Comparison of ENCODE assay signal across 9 cellular contexts in the genomic region with DNA sequence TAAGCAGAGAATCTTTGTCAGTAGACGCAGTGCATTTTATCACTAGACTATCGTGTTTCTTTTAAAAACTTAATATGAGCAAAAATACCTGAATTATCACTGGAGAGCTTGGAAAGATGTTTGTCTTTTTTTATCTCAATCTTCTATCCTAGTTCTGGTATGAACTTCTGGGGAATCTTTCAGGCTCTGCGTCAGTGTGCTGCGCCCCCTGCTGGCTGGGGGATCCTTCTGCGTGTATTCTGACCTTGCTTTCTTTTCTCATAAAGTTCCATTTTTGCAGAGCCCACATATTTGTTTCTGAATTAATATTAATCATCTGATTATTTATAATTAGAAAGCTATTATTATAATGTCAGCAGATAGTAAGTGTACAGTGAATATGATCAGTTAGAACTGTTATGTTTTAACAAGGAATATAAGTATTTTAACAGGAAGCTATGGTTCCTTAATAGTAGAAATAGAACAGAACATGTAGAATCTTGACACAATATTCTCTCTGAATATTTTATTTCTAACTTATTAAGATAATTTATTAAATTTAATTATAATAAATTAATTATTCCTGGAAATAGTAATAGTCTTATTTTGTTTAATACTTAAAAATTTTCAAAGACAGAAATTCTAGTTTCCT.
DNase-seq lines count a peak whose midpoint lies in the region; ATAC-seq, FAIRE-seq and TF ChIP-seq lines count a peak whose summit lies in the region.
"Had no signal": no experiment of that assay in that cellular context is flagged by ENCODE, and none has a peak within 500 bp of the region (broad histone marks: within the 10 kb centered on the region; RNA-seq: fewer than 3 reads in every experiment).

No MANE protein-coding gene starts in this region.

- H3K9me3 ChIP-seq in T-helper 17 cell (ENCODE audit: control insufficient read depth, low read length, poor library complexity, severe bottlenecking) (no peaks in the 10 kb centered on the region), colonic mucosa (no peaks in the 10 kb centered on the region), thoracic aorta (no peaks in the 10 kb centered on the region)

- H3K27me3 Mint-ChIP-seq in T-helper 17 cell, result peaks cover 13% of the 10 kb centered on the region
- H3K27me3 Mint-ChIP-seq: CD8-positive, alpha-beta memory T cell had no signal

- H3K4me3 Mint-ChIP-seq in T-helper 17 cell, result no peak overlapping the region
- H3K4me3 Mint-ChIP-seq: CD8-positive, alpha-beta memory T cell had no signal

- no peak for FAIRE-seq in HTR-8/SVneo (lab: Jason Lieb, UNC)

- no peak overlapping the region for H3K9ac ChIP-seq in colonic mucosa (ENCODE audit: low read depth in 2 of 2, low read length in 2 of 2)

- TF ChIP-seq CTCF in colonic mucosa (IDR thresholded peaks at IDR 0.05), result peak; percentile 88
- TF ChIP-seq CTCF in thoracic aorta (IDR thresholded peaks at IDR 0.05), result peak; percentile 86

- H3K4me1 Mint-ChIP-seq in T-helper 17 cell, result no peaks in the 10 kb centered on the region
- H3K4me1 Mint-ChIP-seq: CD8-positive, alpha-beta memory T cell had no signal

- intact Hi-C loops in colonic mucosa (cut with DNase I), result loop anchor here (5.0 kb wide), 1 partner anchor 1313 kb away; no protein-coding TSS in a partner anchor

- H3K36me3 ChIP-seq in colonic mucosa (no peaks in the 10 kb centered on the region), thoracic aorta (no peaks in the 10 kb centered on the region)

- H3K36me3 Mint-ChIP-seq in T-helper 17 cell (ENCODE audit: low read depth), result no peaks in the 10 kb centered on the region
- H3K36me3 Mint-ChIP-seq: CD8-positive, alpha-beta memory T cell had no signal

- no peak overlapping the region for H3K4me3 ChIP-seq in colonic mucosa
- H3K4me3 ChIP-seq in thoracic aorta, result no peak overlapping the region

- no peak overlapping the region for H3K27ac Mint-ChIP-seq in T-helper 17 cell
- H3K27ac Mint-ChIP-seq: CD8-positive, alpha-beta memory T cell had no signal

- H3K27me3 ChIP-seq in colonic mucosa (no peaks in the 10 kb centered on the region), thoracic aorta (replicated peaks; ENCODE audit: insufficient read depth) (no peaks in the 10 kb centered on the region)

- ATAC-seq in GM21360 (IDR thresholded peaks at IDR 0.05; ENCODE audit: unreplicated experiment) (peak; percentile 85), T-helper 17 cell (no peak), thoracic aorta (ENCODE audit: insufficient number of reproducible peaks, low FRiP score, low read depth) (no peak)

- H3K27ac ChIP-seq in colonic mucosa (no peak overlapping the region), thoracic aorta (no peak overlapping the region)

- DNase-seq in NCI-H1417 (lab: John Stamatoyannopoulos, UW), result peak in 2 of 3 experiments; percentile 19 to 58
- no peak for DNase-seq in NCI-H1417 treated with DMSO at 0.1 percent for 48 hours (lab: John Stamatoyannopoulos, UW)
- DNase-seq in HTR-8/SVneo (ENCODE audit: insufficient read length, low spot score), result peak; percentile 36
- peak in 2 of 3 donors; percentile 7 to 22 for DNase-seq in T-helper 17 cell
- DNase-seq in colonic mucosa, result peak; percentile 46
- DNase-seq in medulla oblongata (ENCODE audit: extremely low spot score), result peak; percentile 86
- no peak for DNase-seq in thoracic aorta (ENCODE audit: low spot score)

- no peaks in the 10 kb centered on the region for H3K4me1 ChIP-seq in colonic mucosa
- H3K4me1 ChIP-seq in thoracic aorta (ENCODE audit: control insufficient read depth in 1 of 2, low read depth in 2 of 2), result no peaks in the 10 kb centered on the region

Comparison
In these comparisons a context has a peak if more than half of its experiments do, and no peak if none do; other contexts are left out.
1. DNase-seq: peak in NCI-H1417 (2 of 3), HTR-8/SVneo (single experiment), T-helper 17 cell (2 of 3), colonic mucosa (single experiment) and medulla oblongata (single experiment); none in NCI-H1417 treated with DMSO at 0.1 percent for 48 hours (single experiment) and thoracic aorta (single experiment).